8 cellular contexts compared by ENCODE assay signal in genomic region chr9:96417610-96418073, GRCh38. TPM values are rescaled to one million over a fixed set of nuclear protein-coding genes. Genes with fewer than 3 reads are reported as not detected.
DNase-seq lines count a peak whose midpoint lies in the region; ATAC-seq lines count a peak whose summit lies in the region.

No MANE protein-coding gene starts in this region.

- peak in 3 of 4 experiments; percentile 33 to 42 (median 37) for DNase-seq in activated naive CD4-positive, alpha-beta T cell (lab: John Stamatoyannopoulos, UW)
- DNase-seq in activated naive CD4-positive, alpha-beta T cell treated with Interleukin-2 at 50 U/mL for 16 hours, result no peak
- peak in 3 of 5 donors; percentile 13 to 41 (median 39) for DNase-seq in T-helper 1 cell
- peak in 1 of 3 experiments; percentile 50 for DNase-seq in effector memory CD8-positive, alpha-beta T cell
- peak in 4 of 10 donors; percentile 38 to 68 (median 51) for DNase-seq in naive thymus-derived CD8-positive, alpha-beta T cell
- DNase-seq in SKM-1 treated with dmso at 0.1 percent for 144 hours (lab: John Stamatoyannopoulos, UW; ENCODE audit: unreplicated experiment), result no peak
- no peak for DNase-seq in NCI-H2171 (lab: John Stamatoyannopoulos, UW)

- peaks cover 28 to 47% of the 10 kb centered on the region in 2 donors for H3K4me1 Mint-ChIP-seq in effector memory CD8-positive, alpha-beta T cell (ENCODE audit: low read depth in 2 of 2)
- peaks cover 10 to 49% (median 42%) of the 10 kb centered on the region in 4 donors for H3K4me1 Mint-ChIP-seq in naive thymus-derived CD8-positive, alpha-beta T cell

- H3K27ac Mint-ChIP-seq in effector memory CD8-positive, alpha-beta T cell, result peak overlapping the region; percentile 91 to 95
- peak overlapping the region; percentile 74 to 98 (median 89) for H3K27ac Mint-ChIP-seq in naive thymus-derived CD8-positive, alpha-beta T cell

- H3K4me3 Mint-ChIP-seq in effector memory CD8-positive, alpha-beta T cell, result peak overlapping the region; percentile 84 to 92
- H3K4me3 Mint-ChIP-seq in naive thymus-derived CD8-positive, alpha-beta T cell, result peak overlapping the region; percentile 74 to 95 (median 86)

- POLR2A ChIA-PET in naive thymus-derived CD8-positive, alpha-beta T cell (lab: Charles Lee), result interaction anchor here (0.6 to 2.6 kb wide), 6 partner anchors 16 to 149 kb away, joined by 3 to 36 read pairs (median 4); partner anchors contain the start of genes HABP4 and SLC35D2

- H3K27me3 Mint-ChIP-seq in effector memory CD8-positive, alpha-beta T cell, result no peaks in the 10 kb centered on the region
- H3K27me3 Mint-ChIP-seq in naive thymus-derived CD8-positive, alpha-beta T cell, result peaks cover 0 to 2% (median 0%) of the 10 kb centered on the region in 5 donors

- H3K9me3 Mint-ChIP-seq in effector memory CD8-positive, alpha-beta T cell, result no peaks in the 10 kb centered on the region
- no peaks in the 10 kb centered on the region for H3K9me3 Mint-ChIP-seq in naive thymus-derived CD8-positive, alpha-beta T cell

- peak; percentile 21 for ATAC-seq in effector memory CD8-positive, alpha-beta T cell (replicated peaks)
- ATAC-seq in naive thymus-derived CD8-positive, alpha-beta T cell, result peak; percentile 16 to 17
- no peak for ATAC-seq in GM19395 (IDR thresholded peaks at IDR 0.05; ENCODE audit: unreplicated experiment)

- peaks cover 20% of the 10 kb centered on the region for H3K36me3 Mint-ChIP-seq in effector memory CD8-positive, alpha-beta T cell (ENCODE audit: insufficient read depth)
- H3K36me3 Mint-ChIP-seq in naive thymus-derived CD8-positive, alpha-beta T cell, result no peaks in the 10 kb centered on the region

RNA-seq across cellular contexts. Expression of gene ZNF367, which starts 0.5 kb away (rescaled TPM):
- total RNA-seq in naive thymus-derived CD8-positive, alpha-beta T cell, result 1 to 10 TPM; 7.5 to 7.6 TPM
- polyA plus RNA-seq in naive thymus-derived CD8-positive, alpha-beta T cell, result 1 to 10 TPM in 1 of 3 donors, under 1 TPM in 2; 0.82 to 2.2 (median 0.97) TPM

RNA-seq across cellular contexts. Expression of gene HABP4, which starts 32.3 kb away (rescaled TPM):
- total RNA-seq in naive thymus-derived CD8-positive, alpha-beta T cell, result 10 to 100 TPM; 30.8 to 31.4 TPM
- 10 to 100 TPM; 13.5 to 31.8 (median 14.3) TPM for polyA plus RNA-seq in naive thymus-derived CD8-positive, alpha-beta T cell

RNA-seq across cellular contexts. Expression of gene SLC35D2, which starts 34.1 kb away (rescaled TPM):
- 10 to 100 TPM; 25.4 to 25.6 TPM for total RNA-seq in naive thymus-derived CD8-positive, alpha-beta T cell
- polyA plus RNA-seq in naive thymus-derived CD8-positive, alpha-beta T cell, result 10 to 100 TPM; 17.0 to 21.5 (median 20.0) TPM

Comparison
In these comparisons a context has a peak if more than half of its experiments do, and no peak if none do; other contexts are left out.
1. DNase-seq: peak in activated naive CD4-positive, alpha-beta T cell (3 of 4) and T-helper 1 cell (3 of 5); none in activated naive CD4-positive, alpha-beta T cell treated with Interleukin-2 at 50 U/mL for 16 hours (single experiment), SKM-1 treated with dmso at 0.1 percent for 144 hours (single experiment) and NCI-H2171 (single experiment).